Comparison of ENCODE assay signal across 28 cellular contexts in genomic region chr5:96633820-96634219, GRCh38. TPM values are rescaled to one million over a fixed set of nuclear protein-coding genes. Genes with fewer than 3 reads are reported as not detected.
DNase-seq lines count a peak whose midpoint lies in the region; ATAC-seq, FAIRE-seq and TF ChIP-seq lines count a peak whose summit lies in the region.
"Had no signal": no experiment of that assay in that cellular context is flagged by ENCODE, and none has a peak within 500 bp of the region (broad histone marks: within the 10 kb centered on the region; RNA-seq: fewer than 3 reads in every experiment).

No MANE protein-coding gene starts in this region.

- no peaks in the 10 kb centered on the region for H3K9me3 ChIP-seq in endothelial cell of umbilical vein (replicated peaks; ENCODE audit: control insufficient read depth, insufficient read depth, low read length)
- no peaks in the 10 kb centered on the region for H3K9me3 ChIP-seq in CD8-positive, alpha-beta T cell (ENCODE audit: low read length)
- H3K9me3 ChIP-seq: gastrocnemius medialis, SJCRH30 had no signal

- no peaks in the 10 kb centered on the region for H3K9me1 ChIP-seq in endothelial cell of umbilical vein (replicated peaks; ENCODE audit: control insufficient read depth, extremely low read depth, insufficient read depth, low read length)

- CTCF ChIA-PET in endothelial cell of umbilical vein (lab: Charles Lee), result no interaction called here
- CTCF ChIA-PET in CD8-positive, alpha-beta T cell (lab: Charles Lee), result interaction anchor here (1.0 kb wide), 1 partner anchor 32 kb away, joined by 3 read pairs; no protein-coding TSS in a partner anchor

- POLR2A ChIA-PET in endothelial cell of umbilical vein (lab: Charles Lee), result no interaction called here
- POLR2A ChIA-PET in CD8-positive, alpha-beta T cell (lab: Charles Lee), result no interaction called here

- TF ChIP-seq CTCF in AG10803 (conservative IDR thresholded peaks at IDR 0.05; ENCODE audit: low read length), result no peak
- TF ChIP-seq CTCF in HFFc6 (IDR thresholded peaks at IDR 0.05), result no peak
- no peak for TF ChIP-seq CTCF in endothelial cell of umbilical vein (IDR thresholded peaks at IDR 0.05; ENCODE audit: extremely low read depth in 1 of 2, insufficient read depth in 1 of 2, low read depth in 1 of 2, low read length in 2 of 2)
- no peak for TF ChIP-seq CTCF in mesothelial cell of epicardium (IDR thresholded peaks at IDR 0.05; ENCODE audit: unreplicated experiment)
- TF ChIP-seq CTCF in CD8-positive, alpha-beta T cell (IDR thresholded peaks at IDR 0.05), result no peak

- H3K9ac ChIP-seq in endothelial cell of umbilical vein (replicated peaks; ENCODE audit: extremely low read depth, insufficient read depth, low read length), result no peak overlapping the region

- H3K27ac Mint-ChIP-seq in HFFc6 (no peak overlapping the region), mesothelial cell of epicardium (peak overlapping the region; percentile 3)
- no peak overlapping the region for H3K27ac Mint-ChIP-seq in CD8-positive, alpha-beta T cell
- H3K27ac Mint-ChIP-seq: activated CD4-positive, alpha-beta T cell treated with anti-CD3 and anti-CD28 coated beads for 36 hours; activated CD8-positive, alpha-beta T cell treated with anti-CD3 and anti-CD28 coated beads, Interleukin-2, amount 10 ng/mL, durations not matched to agents 7 days and 5 days; activated naive CD4-positive, alpha-beta T cell treated with anti-CD3 and anti-CD28 coated beads, Interleukin-2, amount 50 U/mL, for 24 hours; B cell; effector memory CD8-positive, alpha-beta T cell; nephron; stimulated activated naive B cell treated with anti-CD40 and anti-IgM and Interleukin-4, amounts not matched to agents 10 μg/mL and 1 μg/mL and 100 μg/mL, for 72 hours had no signal

- H3K4me2 ChIP-seq in endothelial cell of umbilical vein (ENCODE audit: insufficient read depth, low read length), result no peak overlapping the region

- H3K79me2 ChIP-seq in endothelial cell of umbilical vein (ENCODE audit: control insufficient read depth, insufficient read depth, low read length), result no peaks in the 10 kb centered on the region

- no peaks in the 10 kb centered on the region for H3K36me3 Mint-ChIP-seq in HFFc6 (ENCODE audit: low read depth)
- H3K36me3 Mint-ChIP-seq in mesothelial cell of epicardium, result no peaks in the 10 kb centered on the region
- no peaks in the 10 kb centered on the region for H3K36me3 Mint-ChIP-seq in CD8-positive, alpha-beta T cell
- H3K36me3 Mint-ChIP-seq: activated naive CD4-positive, alpha-beta T cell treated with anti-CD3 and anti-CD28 coated beads, Interleukin-2, amount 50 U/mL, for 24 hours; stimulated activated naive B cell treated with anti-CD40 and anti-IgM and Interleukin-4, amounts not matched to agents 10 μg/mL and 1 μg/mL and 100 μg/mL, for 72 hours had no signal

- H2AFZ ChIP-seq in endothelial cell of umbilical vein (ENCODE audit: low read depth, low read length), result no peak overlapping the region

- intact Hi-C loops in endothelial cell of umbilical vein (cut with micrococcal nuclease), result no loop called here
- intact Hi-C loops in CD8-positive, alpha-beta T cell (cut with DNase I, micrococcal nuclease), result no loop called here

- ATAC-seq in GM21390 (IDR thresholded peaks at IDR 0.05; ENCODE audit: unreplicated experiment), result no peak
- ATAC-seq in CD8-positive, alpha-beta T cell, result no peak
- ATAC-seq: activated CD4-positive, alpha-beta T cell treated with anti-CD3 and anti-CD28 coated beads for 36 hours; activated CD8-positive, alpha-beta T cell treated with anti-CD3 and anti-CD28 coated beads, Interleukin-2, amount 10 ng/mL, durations not matched to agents 7 days and 5 days; effector memory CD8-positive, alpha-beta T cell; gastrocnemius medialis; HCT116; K562; stimulated activated naive B cell treated with anti-CD40 and anti-IgM and Interleukin-4, amounts not matched to agents 10 μg/mL and 1 μg/mL and 100 μg/mL, for 72 hours had no signal

- DNase-seq in AG10803 (ENCODE audit: low read depth) (peak; percentile 37), HFFc6 (no peak), endothelial cell of umbilical vein (ENCODE audit: low read depth, low spot score) (no peak), mesothelial cell of epicardium (ENCODE audit: low spot score in 2 of 2, unreplicated experiment in 2 of 2) (no peak), NCI-H1436 (lab: John Stamatoyannopoulos, UW) (no peak), DMS114 treated with DMSO at 0.1 percent for 48 hours (lab: John Stamatoyannopoulos, UW; ENCODE audit: unreplicated experiment) (no peak)
- DNase-seq in CD8-positive, alpha-beta T cell, result no peak
- DNase-seq: activated CD4-positive, alpha-beta T cell treated with anti-CD3 and anti-CD28 coated beads for 36 hours; activated CD8-positive, alpha-beta T cell treated with anti-CD3 and anti-CD28 coated beads, Interleukin-2, amount 10 ng/mL, durations not matched to agents 7 days and 5 days; effector memory CD8-positive, alpha-beta T cell; erythroblast; gastrocnemius medialis; NCI-H1092; NCI-H1694 treated with DMSO at 0.1 percent for 48 hours; NCI-H2171; RPMI8226; SJCRH30; stimulated activated naive B cell treated with anti-CD40 and anti-IgM and Interleukin-4, amounts not matched to agents 10 μg/mL and 1 μg/mL and 100 μg/mL, for 72 hours; T-helper 9 cell had no signal

- no peak for TF ChIP-seq POLR2A in endothelial cell of umbilical vein (IDR thresholded peaks at IDR 0.05; ENCODE audit: low read depth, low read length)

- no peak overlapping the region for H3K4me3 ChIP-seq in AG10803 (ENCODE audit: low read length)
- H3K4me3 ChIP-seq in endothelial cell of umbilical vein (replicated peaks in 1 of 3; ENCODE audit: insufficient read depth in 1 of 3, low read depth in 1 of 3, low read length in 3 of 3), result no peak overlapping the region
- H3K4me3 ChIP-seq in CD8-positive, alpha-beta T cell (ENCODE audit: low read depth, low read length), result no peak overlapping the region
- H3K4me3 ChIP-seq: coronary artery, gastrocnemius medialis, K562, SJCRH30 had no signal

- H3K9me3 Mint-ChIP-seq in HFFc6 (no peaks in the 10 kb centered on the region), mesothelial cell of epicardium (no peaks in the 10 kb centered on the region)
- no peaks in the 10 kb centered on the region for H3K9me3 Mint-ChIP-seq in CD8-positive, alpha-beta T cell
- H3K9me3 Mint-ChIP-seq: activated naive CD4-positive, alpha-beta T cell treated with anti-CD3 and anti-CD28 coated beads, Interleukin-2, amount 50 U/mL, for 24 hours; effector memory CD8-positive, alpha-beta T cell; nephron; stimulated activated naive B cell treated with anti-CD40 and anti-IgM and Interleukin-4, amounts not matched to agents 10 μg/mL and 1 μg/mL and 100 μg/mL, for 72 hours had no signal

- no peak overlapping the region for H3K27ac ChIP-seq in endothelial cell of umbilical vein (ENCODE audit: insufficient read depth, low read depth, low read length)
- no peak overlapping the region for H3K27ac ChIP-seq in CD8-positive, alpha-beta T cell (ENCODE audit: low read depth, low read length)
- H3K27ac ChIP-seq: coronary artery, gastrocnemius medialis, SJCRH30, VCaP had no signal

- no peaks in the 10 kb centered on the region for H3K36me3 ChIP-seq in endothelial cell of umbilical vein (ENCODE audit: control insufficient read depth in 2 of 2, extremely low read depth in 1 of 2, insufficient read depth in 2 of 2, low read length in 2 of 2)
- H3K36me3 ChIP-seq in CD8-positive, alpha-beta T cell (ENCODE audit: insufficient read depth, low read length), result no peaks in the 10 kb centered on the region
- H3K36me3 ChIP-seq: gastrocnemius medialis, SJCRH30 had no signal

- no peak for FAIRE-seq in endothelial cell of umbilical vein (lab: Jason Lieb, UNC)
- FAIRE-seq: A204.1, K562 had no signal

- dilution Hi-C loops in endothelial cell of umbilical vein (cut with MboI; ENCODE audit: extremely low pct_ligation_motif_present, low sequenced_read_pairs), result no loop called here

- H4K20me1 ChIP-seq in endothelial cell of umbilical vein (replicated peaks; ENCODE audit: control insufficient read depth, extremely low read depth, insufficient read depth, low read length), result no peaks in the 10 kb centered on the region

- peaks cover 48% of the 10 kb centered on the region for H3K4me1 Mint-ChIP-seq in HFFc6 (ENCODE audit: low read depth)
- H3K4me1 Mint-ChIP-seq in mesothelial cell of epicardium, result peaks cover 34% of the 10 kb centered on the region
- no peaks in the 10 kb centered on the region for H3K4me1 Mint-ChIP-seq in CD8-positive, alpha-beta T cell (ENCODE audit: low read depth)
- H3K4me1 Mint-ChIP-seq: activated CD4-positive, alpha-beta T cell treated with anti-CD3 and anti-CD28 coated beads for 36 hours; activated naive CD4-positive, alpha-beta T cell treated with anti-CD3 and anti-CD28 coated beads, Interleukin-2, amount 50 U/mL, for 24 hours; B cell; stimulated activated naive B cell treated with anti-CD40 and anti-IgM and Interleukin-4, amounts not matched to agents 10 μg/mL and 1 μg/mL and 100 μg/mL, for 72 hours had no signal

- no peaks in the 10 kb centered on the region for H3K27me3 ChIP-seq in endothelial cell of umbilical vein (ENCODE audit: control insufficient read depth in 2 of 2, insufficient read depth in 2 of 2, low read length in 2 of 2)
- no peaks in the 10 kb centered on the region for H3K27me3 ChIP-seq in CD8-positive, alpha-beta T cell (ENCODE audit: insufficient read depth, low read length)
- H3K27me3 ChIP-seq: gastrocnemius medialis, SJCRH30 had no signal

- H3K27me3 Mint-ChIP-seq in HFFc6 (ENCODE audit: insufficient read depth) (no peaks in the 10 kb centered on the region; the same call in 1 of the 2 replicates), mesothelial cell of epicardium (ENCODE audit: low read depth) (no peaks in the 10 kb centered on the region)
- H3K27me3 Mint-ChIP-seq in CD8-positive, alpha-beta T cell (ENCODE audit: low read depth), result peaks cover 16% of the 10 kb centered on the region

- H3K4me3 Mint-ChIP-seq in HFFc6 (peak overlapping the region; percentile 7; the same call in 1 of the 2 replicates), mesothelial cell of epicardium (no peak overlapping the region)
- H3K4me3 Mint-ChIP-seq in CD8-positive, alpha-beta T cell, result no peak overlapping the region
- H3K4me3 Mint-ChIP-seq: activated CD4-positive, alpha-beta T cell treated with anti-CD3 and anti-CD28 coated beads for 36 hours; activated CD8-positive, alpha-beta T cell treated with anti-CD3 and anti-CD28 coated beads, Interleukin-2, amount 10 ng/mL, durations not matched to agents 7 days and 5 days; activated naive CD4-positive, alpha-beta T cell treated with anti-CD3 and anti-CD28 coated beads, Interleukin-2, amount 50 U/mL, for 24 hours; B cell; effector memory CD8-positive, alpha-beta T cell; nephron; stimulated activated naive B cell treated with anti-CD40 and anti-IgM and Interleukin-4, amounts not matched to agents 10 μg/mL and 1 μg/mL and 100 μg/mL, for 72 hours had no signal

- peaks cover 12% of the 10 kb centered on the region for H3K4me1 ChIP-seq in endothelial cell of umbilical vein (ENCODE audit: control insufficient read depth, extremely low read depth, insufficient read depth, low read length)
- no peaks in the 10 kb centered on the region for H3K4me1 ChIP-seq in CD8-positive, alpha-beta T cell (ENCODE audit: insufficient read depth, low read length)
- H3K4me1 ChIP-seq: gastrocnemius medialis had no signal

- no TSS peak for BruUV-seq in endothelial cell of umbilical vein (replicated peaks; lab: Mats Ljungman, UMichigan)

RNA-seq across cellular contexts. Expression of gene CAST, which starts 28.4 kb away (rescaled TPM):
- total RNA-seq in HFFc6 (2021; fragmentation: NEBNext Ultra II Directional; extraction: Animal tissue kit (Norgen Biotek cat#: 25700)), result 100 to 1,000 TPM; 274 to 342 (median 322) TPM
- total RNA-seq in endothelial cell of umbilical vein (172 and 194 TPM in 2 replicates), mesothelial cell of epicardium (126 to 133 TPM (median 132 TPM) in 3 replicates)
- polyA plus RNA-seq in endothelial cell of umbilical vein, result 20.8 and 33.7 TPM in 2 replicates
- 72.2 and 79.1 TPM in 2 replicates for polyA plus RNA-seq in endothelial cell of umbilical vein (2011; cell fraction: cytosol; rRNA removed)
- 111 and 150 TPM in 2 replicates for polyA plus RNA-seq in endothelial cell of umbilical vein (2011; cell fraction: nucleus; rRNA removed)
- 108 and 138 TPM in 2 replicates for polyA plus RNA-seq in endothelial cell of umbilical vein (2012)
- 47.1 and 55.6 TPM in 2 replicates for polyA minus RNA-seq in endothelial cell of umbilical vein
- polyA minus RNA-seq in endothelial cell of umbilical vein (2011; cell fraction: cytosol; rRNA and poly(A)+ RNA removed), result 86.2 TPM
- polyA minus RNA-seq in endothelial cell of umbilical vein (2011; cell fraction: nucleus; rRNA and poly(A)+ RNA removed), result 166 and 205 TPM in 2 replicates
- 100 to 1,000 TPM; 165 to 169 TPM for total RNA-seq in CD8-positive, alpha-beta T cell
